8 cellular contexts compared by ENCODE assay signal in genomic region chr13:49247722-49248432, GRCh38. TPM values are rescaled to one million over a fixed set of nuclear protein-coding genes. Genes with fewer than 3 reads are reported as not detected.
A peak's percentile ranks its signal among the peaks of the same experiment; 100 is the strongest.
DNase-seq lines count a peak whose midpoint lies in the region; ATAC-seq lines count a peak whose summit lies in the region.

CDADC1 (plus strand) TSS chr13:49247925; CDS start chr13:49248038, 113 bp downstream.

- H4K5ac ChIP-seq in mesendoderm (ENCODE audit: low read length) = no peak within 1 kb of the TSS

- H3K79me1 ChIP-seq in mesendoderm (ENCODE audit: low read length) = no peaks in the 10 kb centered on the region

- no peak within 1 kb of the TSS for H3K18ac ChIP-seq in mesendoderm (ENCODE audit: low read length)

- H2BK15ac ChIP-seq in mesendoderm (replicated peaks; ENCODE audit: low read depth) = no peak within 1 kb of the TSS

- peak; percentile 98 for ATAC-seq in GM19467 (IDR thresholded peaks at IDR 0.05; ENCODE audit: unreplicated experiment)

- no peaks in the 10 kb centered on the region for H3K79me2 ChIP-seq in mesendoderm (ENCODE audit: control insufficient read depth, insufficient read depth, low read length)

- no peak within 1 kb of the TSS for H2AK5ac ChIP-seq in mesendoderm (ENCODE audit: low read length)

- H3K4me1 ChIP-seq in NT2/D1 (ENCODE audit: insufficient read depth, insufficient read length) (no peaks in the 10 kb centered on the region), endocrine pancreas (ENCODE audit: control insufficient read depth, insufficient read depth, low read length) (peaks cover 8% of the 10 kb centered on the region), mesendoderm (ENCODE audit: control insufficient read depth, low read depth, low read length) (no peaks in the 10 kb centered on the region)

- H3K23ac ChIP-seq in mesendoderm (ENCODE audit: low read length) = no peak within 1 kb of the TSS

- no peaks in the 10 kb centered on the region for H3K9me3 ChIP-seq in NT2/D1 (ENCODE audit: insufficient read depth, low read length)
- H3K9me3 ChIP-seq in endocrine pancreas (ENCODE audit: control insufficient read depth, low read length) = no peaks in the 10 kb centered on the region

- WGBS in mesendoderm (ENCODE audit: extremely low coverage, insufficient coverage, low lambda C conversion rate) = no CpG with 5 or more reads among the region's 42 CpGs

- H3K36me3 ChIP-seq in NT2/D1 (ENCODE audit: insufficient read depth, insufficient read length, low read length) (no peaks in the 10 kb centered on the region), endocrine pancreas (ENCODE audit: control insufficient read depth, insufficient read depth, low read length) (no peaks in the 10 kb centered on the region), mesendoderm (ENCODE audit: control insufficient read depth, insufficient read depth, low read length) (no peaks in the 10 kb centered on the region)

- no peak within 1 kb of the TSS for H3K4ac ChIP-seq in mesendoderm (ENCODE audit: low read depth, low read length)

- peak within 1 kb of the TSS; percentile 63 for H3K4me3 ChIP-seq in NT2/D1 (ENCODE audit: insufficient read length, low read depth)
- H3K4me3 ChIP-seq in endocrine pancreas (ENCODE audit: control insufficient read depth, insufficient read depth, low read length) = peak within 1 kb of the TSS; percentile 99
- peak within 1 kb of the TSS; percentile 90 for H3K4me3 ChIP-seq in mesendoderm (ENCODE audit: low read length)

- peak; percentile 94 for DNase-seq in CMK (ENCODE audit: low read depth)
- peak; percentile 49 for DNase-seq in HS-5 (ENCODE audit: low read depth)
- peak; percentile 88 for DNase-seq in NT2/D1 (ENCODE audit: low read depth, low spot score)
- DNase-seq in activated CD8-positive, alpha-beta memory T cell treated with anti-CD3 and anti-CD28 coated beads, Interleukin-2, amount 50 U/mL, for 1 hour (ENCODE audit: extremely low read depth) = peak; percentile 71
- peak; percentile 99 for DNase-seq in mesendoderm
- peak; percentile 81 for DNase-seq in stimulated activated CD8-positive, alpha-beta memory T cell treated with anti-CD3 and anti-CD28 coated beads, Interleukin-15, amount 100 ng/mL, for 1 hour (ENCODE audit: low read depth)

- no peak within 1 kb of the TSS for H3K27ac ChIP-seq in mesendoderm (ENCODE audit: low read depth, low read length)

- H3K9ac ChIP-seq in NT2/D1 (ENCODE audit: insufficient read length, low read depth) (peak within 1 kb of the TSS; percentile 67), endocrine pancreas (ENCODE audit: control insufficient read depth, insufficient read depth, low read length) (peak within 1 kb of the TSS; percentile 99), mesendoderm (ENCODE audit: low read length) (peak within 1 kb of the TSS; percentile 86)

- peak within 1 kb of the TSS; percentile 92 for H3K56ac ChIP-seq in mesendoderm (ENCODE audit: low read length)

- no peak within 1 kb of the TSS for H2BK5ac ChIP-seq in mesendoderm (ENCODE audit: low read length)

- H3K27me3 ChIP-seq in NT2/D1 (ENCODE audit: insufficient read depth, insufficient read length) (no peaks in the 10 kb centered on the region), endocrine pancreas (ENCODE audit: control insufficient read depth, insufficient read depth, low read length) (no peaks in the 10 kb centered on the region), mesendoderm (ENCODE audit: insufficient read depth, low read length, poor library complexity) (no peaks in the 10 kb centered on the region)

- H2BK120ac ChIP-seq in mesendoderm (ENCODE audit: low read depth, low read length) = no peak within 1 kb of the TSS

- peak within 1 kb of the TSS; percentile 41 for H4K8ac ChIP-seq in mesendoderm (ENCODE audit: low read depth, low read length)

- H3K4me2 ChIP-seq in mesendoderm (ENCODE audit: low read length) = peak within 1 kb of the TSS; percentile 99

RNA-seq across cellular contexts. Expression of gene CDADC1, which starts in this region (rescaled TPM):
- polyA plus RNA-seq in mesendoderm (2013, experiment 1 of 2) = 4.7 TPM
- polyA plus RNA-seq in mesendoderm (2013, experiment 2 of 2) = 5.1 TPM

Comparison
In these comparisons a context has a peak if more than half of its experiments do, and no peak if none do; other contexts are left out.
1. DNase-seq: peak in every context shown above with its lines; median percentile 99 in mesendoderm; 94 in CMK; 88 in NT2/D1; 81 in stimulated activated CD8-positive, alpha-beta memory T cell treated with anti-CD3 and anti-CD28 coated beads, Interleukin-15, amount 100 ng/mL, for 1 hour; 71 in activated CD8-positive, alpha-beta memory T cell treated with anti-CD3 and anti-CD28 coated beads, Interleukin-2, amount 50 U/mL, for 1 hour; 49 in HS-5.